Comparison of ENCODE assay signal across 6 cellular contexts in the genomic region with DNA sequence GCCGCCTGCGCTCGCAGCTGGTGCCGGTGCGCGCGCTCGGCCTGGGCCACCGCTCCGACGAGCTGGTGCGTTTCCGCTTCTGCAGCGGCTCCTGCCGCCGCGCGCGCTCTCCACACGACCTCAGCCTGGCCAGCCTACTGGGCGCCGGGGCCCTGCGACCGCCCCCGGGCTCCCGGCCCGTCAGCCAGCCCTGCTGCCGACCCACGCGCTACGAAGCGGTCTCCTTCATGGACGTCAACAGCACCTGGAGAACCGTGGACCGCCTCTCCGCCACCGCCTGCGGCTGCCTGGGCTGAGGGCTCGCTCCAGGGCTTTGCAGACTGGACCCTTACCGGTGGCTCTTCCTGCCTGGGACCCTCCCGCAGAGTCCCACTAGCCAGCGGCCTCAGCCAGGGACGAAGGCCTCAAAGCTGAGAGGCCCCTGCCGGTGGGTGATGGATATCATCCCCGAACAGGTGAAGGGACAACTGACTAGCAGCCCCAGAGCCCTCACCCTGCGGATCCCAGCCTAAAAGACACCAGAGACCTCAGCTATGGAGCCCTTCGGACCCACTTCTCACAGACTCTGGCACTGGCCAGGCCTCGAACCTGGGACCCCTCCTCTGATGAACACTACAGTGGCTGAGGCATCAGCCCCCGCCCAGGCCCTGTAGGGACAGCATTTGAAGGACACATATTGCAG. TPM values are rescaled to one million over a fixed set of nuclear protein-coding genes. Genes with fewer than 3 reads are reported as not detected.
DNase-seq lines count a peak whose midpoint lies in the region; TF ChIP-seq lines count a peak whose summit lies in the region.

No MANE protein-coding gene starts in this region.

- H3K9me3 Mint-ChIP-seq in CD14-positive monocyte, result no peaks in the 10 kb centered on the region

- peak overlapping the region; percentile 62 to 77 for H3K4me3 Mint-ChIP-seq in CD14-positive monocyte

- H3K4me1 ChIP-seq in stomach, result peaks cover 29 to 46% (median 40%) of the 10 kb centered on the region in 4 donors

- H3K36me3 ChIP-seq in stomach, result no peaks in the 10 kb centered on the region

- peaks cover 0 to 9% of the 10 kb centered on the region in 2 donors for H3K36me3 Mint-ChIP-seq in CD14-positive monocyte

- no peak for TF ChIP-seq POLR2A in stomach (IDR thresholded peaks at IDR 0.05)
- TF ChIP-seq POLR2A in lower leg skin (IDR thresholded peaks at IDR 0.05), result no peak

- no peak overlapping the region for H3K27ac Mint-ChIP-seq in CD14-positive monocyte

- TF ChIP-seq EP300 in stomach (IDR thresholded peaks at IDR 0.05), result no peak

- intact Hi-C loops in CD14-positive monocyte (cut with micrococcal nuclease) (loop anchor here in 1 of 2 donors (10.0 kb wide), 1 partner anchor 402 kb away; the partner anchor contains the start of gene PTPRF), stomach (cut with DNase I; ENCODE audit: low total_unique reads) (no loop called here), lower leg skin (cut with DNase I; ENCODE audit: low total_unique reads) (loop anchor here (10.0 kb wide), 2 partner anchors 108 to 412 kb away; no protein-coding TSS in a partner anchor)

- H3K27ac ChIP-seq in stomach, result peak overlapping the region in 2 of 5 donors; percentile 56 to 76

- TF ChIP-seq CTCF in CD14-positive monocyte (IDR thresholded peaks at IDR 0.05) (no peak), stomach (IDR thresholded peaks at IDR 0.05) (peak in 2 of 7 experiments; percentile 5 to 11), lower leg skin (IDR thresholded peaks at IDR 0.05) (no peak)

- DNase-seq in CD14-positive monocyte (ENCODE audit: low spot score) (no peak), NCI-H748 (lab: John Stamatoyannopoulos, UW; ENCODE audit: unreplicated experiment) (peak; percentile 80), germinal center (ENCODE audit: low spot score) (peak; percentile 51), stomach (peak; percentile 45), lower leg skin (ENCODE audit: low spot score in 2 of 2) (no peak), mesenteric fat pad (ENCODE audit: low spot score) (no peak)

- peaks cover 0 to 26% (median 25%) of the 10 kb centered on the region in 3 donors for H3K27me3 ChIP-seq in stomach

- 10 to 83% (median 18%) methylated on average over 1 to 49 of the region's 49 CpGs for WGBS in stomach, 5 donors
- WGBS in lower leg skin, 2 donors, result 37 to 45% methylated on average over 17 to 23 of the region's 49 CpGs

- H3K4me3 ChIP-seq in stomach (peak overlapping the region; percentile 54 to 60 (median 57)), lower leg skin (ENCODE audit: low read depth, poor library complexity, severe bottlenecking) (no peak overlapping the region)

- H3K4me1 Mint-ChIP-seq in CD14-positive monocyte, result peaks cover 46% of the 10 kb centered on the region

- peaks cover 6 to 25% (median 11%) of the 10 kb centered on the region in 3 donors for H3K27me3 Mint-ChIP-seq in CD14-positive monocyte (ENCODE audit: low read depth in 3 of 3)

- H3K9me3 ChIP-seq in stomach, result no peaks in the 10 kb centered on the region

RNA-seq across cellular contexts. Expression of gene ARTN, which starts 3.0 kb away (rescaled TPM):
- polyA plus RNA-seq in CD14-positive monocyte (not detected), stomach (1 to 10 TPM in 1 of 3 donors, under 1 TPM in 1, not detected in 1; 0.44 to 4.8 TPM)
- total RNA-seq in stomach (1 to 10 TPM in 2 of 5 donors, not detected in 3; 1.2 to 4.0 TPM), lower leg skin (1 to 10 TPM in 1 of 4 donors, under 1 TPM in 3; 0.63 to 3.6 (median 0.84) TPM), mesenteric fat pad (0.39 TPM)

RNA-seq across cellular contexts. Expression of gene IPO13, which starts 10.1 kb away (rescaled TPM):
- 10 to 100 TPM; 10.1 to 10.6 TPM for polyA plus RNA-seq in CD14-positive monocyte
- total RNA-seq in stomach, result 10 to 100 TPM in 3 of 5 donors, 1 to 10 TPM in 2; 6.2 to 54.5 (median 15.9) TPM
- 10 to 100 TPM; 14.2 to 26.5 (median 22.6) TPM for polyA plus RNA-seq in stomach
- 10 to 100 TPM; 14.6 to 24.1 (median 18.2) TPM for total RNA-seq in lower leg skin
- 26.1 TPM for total RNA-seq in mesenteric fat pad

RNA-seq across cellular contexts. Expression of gene DPH2, which starts 33.2 kb away (rescaled TPM):
- polyA plus RNA-seq in CD14-positive monocyte (10 to 100 TPM; 13.0 to 14.1 TPM), stomach (10 to 100 TPM; 10.2 to 13.7 (median 11.6) TPM)
- total RNA-seq in stomach (10 to 100 TPM in 4 of 5 donors, 1 to 10 TPM in 1; 6.4 to 93.2 (median 26.8) TPM), lower leg skin (10 to 100 TPM; 12.8 to 26.6 (median 17.7) TPM), mesenteric fat pad (23.2 TPM)

RNA-seq across cellular contexts. Expression of gene ATP6V0B, which starts 38.1 kb away (rescaled TPM):
- polyA plus RNA-seq in CD14-positive monocyte (1,000 to 10,000 TPM in 1 of 2 donors, 100 to 1,000 TPM in 1; 954 to 1,219 TPM), stomach (100 to 1,000 TPM in 2 of 3 donors, 10 to 100 TPM in 1; 94.7 to 188 (median 162) TPM)
- total RNA-seq in stomach (100 to 1,000 TPM in 1 of 5 donors, 10 to 100 TPM in 4; 32.1 to 142 (median 85.2) TPM), lower leg skin (100 to 1,000 TPM; 135 to 180 (median 169) TPM), mesenteric fat pad (133 TPM)

RNA-seq across cellular contexts. Expression of gene B4GALT2, which starts 42.4 kb away (rescaled TPM):
- under 1 TPM in 1 of 2 donors, not detected in 1; 0.30 TPM for polyA plus RNA-seq in CD14-positive monocyte
- 10 to 100 TPM; 15.2 to 30.9 (median 23.8) TPM for total RNA-seq in stomach
- 10 to 100 TPM; 19.9 to 37.4 (median 21.3) TPM for polyA plus RNA-seq in stomach
- total RNA-seq in lower leg skin, result 10 to 100 TPM; 21.6 to 50.5 (median 30.3) TPM
- total RNA-seq in mesenteric fat pad, result 66.3 TPM

Comparison
In these comparisons a context has a peak if more than half of its experiments do, and no peak if none do; other contexts are left out.
1. DNase-seq: peak in NCI-H748 (single experiment), germinal center (single experiment) and stomach (single experiment); none in CD14-positive monocyte (single experiment), lower leg skin (0 of 2) and mesenteric fat pad (single experiment).